13 cellular contexts compared by ENCODE assay signal in the genomic region with DNA sequence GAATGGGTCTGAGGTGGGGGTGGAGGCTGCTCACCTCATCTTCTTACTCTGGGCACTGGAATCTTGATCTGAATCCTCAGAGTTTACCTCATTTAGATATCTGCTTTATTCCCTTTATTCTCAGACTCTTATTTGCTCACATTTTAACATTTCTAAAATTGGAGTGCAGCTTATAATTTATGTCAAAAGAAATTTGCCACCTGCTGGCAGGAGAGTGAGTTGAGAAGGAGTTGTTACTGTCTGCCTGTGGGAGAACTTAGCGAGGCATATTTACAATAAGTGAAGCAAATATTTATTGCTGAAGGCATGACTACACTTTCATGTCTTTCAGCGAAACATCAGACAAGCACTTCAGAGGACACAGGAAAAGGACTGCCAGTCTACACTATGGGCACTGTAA. TPM values are rescaled to one million over a fixed set of nuclear protein-coding genes. Genes with fewer than 3 reads are reported as not detected.
DNase-seq lines count a peak whose midpoint lies in the region; TF ChIP-seq lines count a peak whose summit lies in the region.
"Had no signal": no experiment of that assay in that cellular context is flagged by ENCODE, and none has a peak within 500 bp of the region (broad histone marks: within the 10 kb centered on the region; RNA-seq: fewer than 3 reads in every experiment).

No MANE protein-coding gene starts in this region.

- H3F3A ChIP-seq in Loucy (ENCODE audit: low read depth): no peaks in the 10 kb centered on the region

- H3K27me3 ChIP-seq in Loucy (ENCODE audit: insufficient read depth, low read length, poor library complexity, severe bottlenecking) (no peaks in the 10 kb centered on the region), parathyroid adenoma (ENCODE audit: control insufficient read depth, insufficient read depth, low read length) (no peaks in the 10 kb centered on the region)

- H2AFZ ChIP-seq in Loucy (ENCODE audit: low read length): peak overlapping the region; percentile 64
- no peak overlapping the region for H2AFZ ChIP-seq in parathyroid adenoma

- H3K4me1 ChIP-seq in Loucy (ENCODE audit: insufficient read depth, low read length, poor library complexity, severe bottlenecking) (peaks cover 3% of the 10 kb centered on the region), parathyroid adenoma (no peaks in the 10 kb centered on the region)

- no peak overlapping the region for H3K27ac ChIP-seq in parathyroid adenoma

- H4K20me1 ChIP-seq in Loucy (ENCODE audit: insufficient read depth, low read length, poor library complexity, severe bottlenecking): no peaks in the 10 kb centered on the region

- peak in 2 of 3 experiments; percentile 25 to 57 for DNase-seq in NCI-H1417 (lab: John Stamatoyannopoulos, UW)
- no peak for DNase-seq in NCI-H1417 treated with DMSO at 0.1 percent for 48 hours (lab: John Stamatoyannopoulos, UW)
- peak; percentile 22 to 36 for DNase-seq in cardiac fibroblast (ENCODE audit: low read depth in 2 of 2)
- DNase-seq in GM19240 (ENCODE audit: insufficient read length, low spot score): no peak
- DNase-seq in AG20443 (ENCODE audit: low spot score): no peak
- DNase-seq in A172 (ENCODE audit: low spot score): no peak
- DNase-seq: activated CD4-positive, alpha-beta T cell treated with anti-CD3 and anti-CD28 coated beads, Interleukin-2, amount 10 ng/mL, durations not matched to agents 7 days and 5 days; naive B cell; NCI-H524 treated with DMSO at 0.1 percent for 48 hours had no signal

- H3K9me3 ChIP-seq in Loucy (ENCODE audit: insufficient read depth, low read depth, low read length): no peaks in the 10 kb centered on the region
- H3K9me3 ChIP-seq in parathyroid adenoma (ENCODE audit: control insufficient read depth, low read length): no peaks in the 10 kb centered on the region

- no peak overlapping the region for H3K4me3 ChIP-seq in Loucy (ENCODE audit: low read length, poor library complexity, severe bottlenecking)
- no peak overlapping the region for H3K4me3 ChIP-seq in cardiac fibroblast (replicated peaks in 1 of 2; ENCODE audit: low read depth in 2 of 2, low read length in 2 of 2)
- H3K4me3 ChIP-seq in parathyroid adenoma (ENCODE audit: low read depth, low read length): no peak overlapping the region

- H3K9ac ChIP-seq in Loucy (ENCODE audit: low read depth, low read length, poor library complexity, severe bottlenecking) (no peak overlapping the region), parathyroid adenoma (no peak overlapping the region)

- H3K9me2 ChIP-seq in Loucy (replicated peaks; ENCODE audit: low read depth, low read length): no peaks in the 10 kb centered on the region

- TF ChIP-seq CTCF in Loucy (conservative IDR thresholded peaks at IDR 0.05; ENCODE audit: low read length): peak; percentile 69
- peak; percentile 24 for TF ChIP-seq CTCF in cardiac fibroblast (IDR thresholded peaks at IDR 0.05; ENCODE audit: low read depth, low read length)
- TF ChIP-seq CTCF in parathyroid adenoma (IDR thresholded peaks at IDR 0.05): peak; percentile 29

- H3K79me2 ChIP-seq in Loucy (ENCODE audit: insufficient read depth, low read length): no peaks in the 10 kb centered on the region
- H3K79me2 ChIP-seq in parathyroid adenoma: no peaks in the 10 kb centered on the region

- peak overlapping the region; percentile 42 for H3K4me2 ChIP-seq in Loucy (ENCODE audit: low read depth, low read length, poor library complexity, severe bottlenecking)
- H3K4me2 ChIP-seq in parathyroid adenoma (ENCODE audit: low read length): no peak overlapping the region

- no peaks in the 10 kb centered on the region for H3K36me3 ChIP-seq in Loucy (ENCODE audit: insufficient read depth, low read length)
- no peaks in the 10 kb centered on the region for H3K36me3 ChIP-seq in parathyroid adenoma (ENCODE audit: control insufficient read depth, insufficient read depth, low read length)

RNA-seq across cellular contexts. Expression of a gene that starts 16.4 kb away (rescaled TPM):
- total RNA-seq in A172 (2014; rRNA removed; shearing (Covaris generic)): not detected in 2 replicates
- total RNA-seq: activated CD4-positive, alpha-beta T cell treated with anti-CD3 and anti-CD28 coated beads, Interleukin-2, amount 10 ng/mL, durations not matched to agents 7 days and 5 days; glomerular endothelial cell; H1 had no signal

RNA-seq across cellular contexts. Expression of a gene that starts 23.0 kb away (rescaled TPM):
- 8.6 and 10.8 TPM in 2 replicates for total RNA-seq in A172 (2014; rRNA removed; shearing (Covaris generic))

Comparison
In these comparisons a context has a peak if more than half of its experiments do, and no peak if none do; other contexts are left out.
1. DNase-seq: peak in NCI-H1417 (2 of 3) and cardiac fibroblast (2 of 2); none in NCI-H1417 treated with DMSO at 0.1 percent for 48 hours (single experiment), GM19240 (single experiment), AG20443 (single experiment) and A172 (single experiment).
2. Peak in every context shown above with its lines, with median percentiles within 50 percentile points of each other: CTCF ChIP-seq.